20 cellular contexts compared by ENCODE assay signal in the genomic region with DNA sequence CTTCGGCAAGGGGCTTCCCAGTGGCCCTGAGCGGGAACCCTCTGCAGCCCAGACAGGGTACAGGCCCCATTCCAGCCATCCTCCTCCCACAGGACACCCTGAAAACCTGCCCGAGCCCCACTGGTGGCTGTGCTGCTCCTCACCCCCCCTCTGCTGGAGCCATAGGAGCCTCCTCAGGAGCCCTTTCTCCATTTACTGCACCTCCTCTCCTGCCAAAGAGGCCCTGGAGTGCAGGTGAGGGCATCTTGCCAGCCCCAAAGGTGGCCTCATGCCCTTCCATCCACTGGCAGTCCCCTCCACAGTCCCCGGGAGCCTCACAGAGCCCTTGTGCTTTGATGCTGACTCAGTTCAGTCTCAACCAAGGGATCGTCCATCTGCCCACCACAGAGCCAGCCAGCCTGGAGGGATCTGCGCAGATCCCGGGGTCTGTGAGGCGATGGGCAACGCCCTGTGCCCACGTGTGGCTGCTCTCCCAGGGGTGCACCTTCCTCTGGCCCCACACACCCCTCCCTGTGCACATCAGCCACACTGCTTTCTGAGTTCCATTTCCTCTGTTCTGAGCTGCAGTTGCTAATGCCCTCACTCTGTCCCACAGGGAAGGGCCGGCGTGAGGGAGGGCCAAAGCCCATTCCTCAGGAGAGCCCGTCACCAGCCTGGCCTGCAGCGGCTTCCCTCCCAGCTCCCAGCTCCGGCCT.
DNase-seq lines count a peak whose midpoint lies in the region; ATAC-seq and TF ChIP-seq lines count a peak whose summit lies in the region.
"Had no signal": no experiment of that assay in that cellular context is flagged by ENCODE, and none has a peak within 500 bp of the region (broad histone marks: within the 10 kb centered on the region; RNA-seq: fewer than 3 reads in every experiment).

No MANE protein-coding gene starts in this region.

- no peaks in the 10 kb centered on the region for H3K36me3 Mint-ChIP-seq in activated naive CD8-positive, alpha-beta T cell treated with anti-CD3 and anti-CD28 coated beads, Interleukin-2, amount 50 U/mL, for 24 hours (ENCODE audit: low read depth)
- H3K36me3 Mint-ChIP-seq in activated naive CD8-positive, alpha-beta T cell treated with anti-CD3 and anti-CD28 coated beads for 36 hours, result no peaks in the 10 kb centered on the region
- H3K36me3 Mint-ChIP-seq in immature natural killer cell, result no peaks in the 10 kb centered on the region

- H3K4me1 Mint-ChIP-seq in activated naive CD8-positive, alpha-beta T cell treated with anti-CD3 and anti-CD28 coated beads, Interleukin-2, amount 50 U/mL, for 24 hours, result no peaks in the 10 kb centered on the region
- no peaks in the 10 kb centered on the region for H3K4me1 Mint-ChIP-seq in activated naive CD8-positive, alpha-beta T cell treated with anti-CD3 and anti-CD28 coated beads for 36 hours
- no peaks in the 10 kb centered on the region for H3K4me1 Mint-ChIP-seq in immature natural killer cell
- H3K4me1 Mint-ChIP-seq: activated T-helper 17 cell treated with anti-CD3 and anti-CD28 coated beads, Interleukin-2, amount 50 U/mL, for 72 hours had no signal

- intact Hi-C loops in left lung (cut with DNase I) (no loop called here), posterior vena cava (cut with DNase I) (no loop called here), aorta (cut with DNase I) (no loop called here)

- H3K4me1 ChIP-seq in left lung (no peaks in the 10 kb centered on the region), aorta (ENCODE audit: control insufficient read depth in 1 of 2, insufficient read depth in 2 of 2, low read length in 2 of 2) (no peaks in the 10 kb centered on the region)
- H3K4me1 ChIP-seq: BLaER1, heart left ventricle, SJCRH30 had no signal

- ATAC-seq in activated naive CD8-positive, alpha-beta T cell treated with anti-CD3 and anti-CD28 coated beads, Interleukin-2, amount 50 U/mL, for 24 hours, result peak; percentile 21
- no peak for ATAC-seq in left lung
- peak; percentile 56 for ATAC-seq in aorta (ENCODE audit: low FRiP score)
- ATAC-seq in HG03457 (IDR thresholded peaks at IDR 0.05; ENCODE audit: unreplicated experiment), result no peak
- ATAC-seq in HG03571 (IDR thresholded peaks at IDR 0.05; ENCODE audit: unreplicated experiment), result no peak
- ATAC-seq: activated T-helper 17 cell treated with anti-CD3 and anti-CD28 coated beads, Interleukin-2, amount 50 U/mL, for 72 hours had no signal

- H3K36me3 ChIP-seq in left lung (no peaks in the 10 kb centered on the region), aorta (ENCODE audit: control insufficient read depth in 1 of 2, insufficient read depth in 2 of 2, low read length in 1 of 2) (no peaks in the 10 kb centered on the region)
- H3K36me3 ChIP-seq: BLaER1, heart left ventricle, SJCRH30 had no signal

- H3K27me3 Mint-ChIP-seq in activated naive CD8-positive, alpha-beta T cell treated with anti-CD3 and anti-CD28 coated beads, Interleukin-2, amount 50 U/mL, for 24 hours, result no peaks in the 10 kb centered on the region
- peaks cover 3% of the 10 kb centered on the region for H3K27me3 Mint-ChIP-seq in activated naive CD8-positive, alpha-beta T cell treated with anti-CD3 and anti-CD28 coated beads for 36 hours
- peaks cover 0 to 2% (median 1%) of the 10 kb centered on the region in 3 donors for H3K27me3 Mint-ChIP-seq in immature natural killer cell (ENCODE audit: low read depth in 3 of 3)
- H3K27me3 Mint-ChIP-seq: activated T-helper 17 cell treated with anti-CD3 and anti-CD28 coated beads, Interleukin-2, amount 50 U/mL, for 72 hours had no signal

- H3K27ac ChIP-seq in left lung (no peak overlapping the region), aorta (ENCODE audit: low read depth in 1 of 2, low read length in 2 of 2) (no peak overlapping the region)
- H3K27ac ChIP-seq: BLaER1, heart left ventricle, SJCRH30 had no signal

- no peaks in the 10 kb centered on the region for H3K9me3 Mint-ChIP-seq in activated naive CD8-positive, alpha-beta T cell treated with anti-CD3 and anti-CD28 coated beads, Interleukin-2, amount 50 U/mL, for 24 hours
- H3K9me3 Mint-ChIP-seq in activated naive CD8-positive, alpha-beta T cell treated with anti-CD3 and anti-CD28 coated beads for 36 hours, result no peaks in the 10 kb centered on the region
- H3K9me3 Mint-ChIP-seq in immature natural killer cell, result no peaks in the 10 kb centered on the region
- H3K9me3 Mint-ChIP-seq: activated T-helper 17 cell treated with anti-CD3 and anti-CD28 coated beads, Interleukin-2, amount 50 U/mL, for 72 hours; dendritic cell treated with granulocyte-macrophage colony-stimulating factor and Interleukin-4, amounts not matched to agents 40 ng/mL and 50 ng/mL, for 4 days had no signal

- H3K27me3 ChIP-seq in left lung (peaks cover 0 to 4% of the 10 kb centered on the region in 2 donors), aorta (ENCODE audit: control insufficient read depth in 1 of 2, insufficient read depth in 2 of 2, low read length in 1 of 2) (no peaks in the 10 kb centered on the region)
- H3K27me3 ChIP-seq: BLaER1 had no signal

- H3K4me3 ChIP-seq in left lung (no peak overlapping the region), aorta (ENCODE audit: low read length in 2 of 2) (no peak overlapping the region)
- H3K4me3 ChIP-seq: BLaER1, heart left ventricle, lung, SJCRH30 had no signal

- H3K27ac Mint-ChIP-seq in activated naive CD8-positive, alpha-beta T cell treated with anti-CD3 and anti-CD28 coated beads, Interleukin-2, amount 50 U/mL, for 24 hours, result no peak overlapping the region
- H3K27ac Mint-ChIP-seq in activated naive CD8-positive, alpha-beta T cell treated with anti-CD3 and anti-CD28 coated beads for 36 hours, result no peak overlapping the region
- peak overlapping the region in 1 of 6 donors; percentile 17 for H3K27ac Mint-ChIP-seq in immature natural killer cell
- H3K27ac Mint-ChIP-seq: activated T-helper 17 cell treated with anti-CD3 and anti-CD28 coated beads, Interleukin-2, amount 50 U/mL, for 72 hours; dendritic cell treated with granulocyte-macrophage colony-stimulating factor and Interleukin-4, amounts not matched to agents 40 ng/mL and 50 ng/mL, for 4 days had no signal

- TF ChIP-seq CTCF in left lung (IDR thresholded peaks at IDR 0.05), result no peak

- no peak for DNase-seq in activated naive CD8-positive, alpha-beta T cell treated with anti-CD3 and anti-CD28 coated beads, Interleukin-2, amount 50 U/mL, for 24 hours
- DNase-seq in activated naive CD8-positive, alpha-beta T cell treated with anti-CD3 and anti-CD28 coated beads for 36 hours, result no peak
- DNase-seq in left lung (peak; percentile 22 to 64), posterior vena cava (ENCODE audit: low spot score) (peak; percentile 67), aorta (peak; percentile 34 to 59), immature natural killer cell (no peak)
- DNase-seq: activated CD4-positive, alpha-beta T cell treated with anti-CD3 and anti-CD28 coated beads, Interleukin-2, amount 50 U/mL, for 1 hour; IMR-90; NCI-H1417 treated with DMSO at 0.1 percent for 48 hours; NCI-H774; OCI-M1; SJCRH30; stimulated activated naive CD4-positive, alpha-beta T cell had no signal

- H3K9me3 ChIP-seq in left lung (no peaks in the 10 kb centered on the region), aorta (ENCODE audit: control insufficient read depth, low read length) (no peaks in the 10 kb centered on the region)
- H3K9me3 ChIP-seq: BLaER1, heart left ventricle, SJCRH30 had no signal

- 90 to 92% methylated on average over 15 of the region's 15 CpGs for WGBS in aorta, 2 donors

- no peak overlapping the region for H3K4me3 Mint-ChIP-seq in activated naive CD8-positive, alpha-beta T cell treated with anti-CD3 and anti-CD28 coated beads, Interleukin-2, amount 50 U/mL, for 24 hours
- no peak overlapping the region for H3K4me3 Mint-ChIP-seq in activated naive CD8-positive, alpha-beta T cell treated with anti-CD3 and anti-CD28 coated beads for 36 hours
- no peak overlapping the region for H3K4me3 Mint-ChIP-seq in immature natural killer cell
- H3K4me3 Mint-ChIP-seq: activated T-helper 17 cell treated with anti-CD3 and anti-CD28 coated beads, Interleukin-2, amount 50 U/mL, for 72 hours; dendritic cell treated with granulocyte-macrophage colony-stimulating factor and Interleukin-4, amounts not matched to agents 40 ng/mL and 50 ng/mL, for 4 days had no signal

Comparison
In these comparisons a context has a peak if more than half of its experiments do, and no peak if none do; other contexts are left out.
1. ATAC-seq: peak in activated naive CD8-positive, alpha-beta T cell treated with anti-CD3 and anti-CD28 coated beads, Interleukin-2, amount 50 U/mL, for 24 hours (single experiment) and aorta (single experiment); none in left lung (single experiment), HG03457 (single experiment) and HG03571 (single experiment).
2. DNase-seq: peak in left lung (2 of 2), posterior vena cava (single experiment) and aorta (2 of 2); none in activated naive CD8-positive, alpha-beta T cell treated with anti-CD3 and anti-CD28 coated beads, Interleukin-2, amount 50 U/mL, for 24 hours (single experiment), activated naive CD8-positive, alpha-beta T cell treated with anti-CD3 and anti-CD28 coated beads for 36 hours (single experiment) and immature natural killer cell (0 of 3).